ENCODE assay signal across 1 cellular context in the genomic region with DNA sequence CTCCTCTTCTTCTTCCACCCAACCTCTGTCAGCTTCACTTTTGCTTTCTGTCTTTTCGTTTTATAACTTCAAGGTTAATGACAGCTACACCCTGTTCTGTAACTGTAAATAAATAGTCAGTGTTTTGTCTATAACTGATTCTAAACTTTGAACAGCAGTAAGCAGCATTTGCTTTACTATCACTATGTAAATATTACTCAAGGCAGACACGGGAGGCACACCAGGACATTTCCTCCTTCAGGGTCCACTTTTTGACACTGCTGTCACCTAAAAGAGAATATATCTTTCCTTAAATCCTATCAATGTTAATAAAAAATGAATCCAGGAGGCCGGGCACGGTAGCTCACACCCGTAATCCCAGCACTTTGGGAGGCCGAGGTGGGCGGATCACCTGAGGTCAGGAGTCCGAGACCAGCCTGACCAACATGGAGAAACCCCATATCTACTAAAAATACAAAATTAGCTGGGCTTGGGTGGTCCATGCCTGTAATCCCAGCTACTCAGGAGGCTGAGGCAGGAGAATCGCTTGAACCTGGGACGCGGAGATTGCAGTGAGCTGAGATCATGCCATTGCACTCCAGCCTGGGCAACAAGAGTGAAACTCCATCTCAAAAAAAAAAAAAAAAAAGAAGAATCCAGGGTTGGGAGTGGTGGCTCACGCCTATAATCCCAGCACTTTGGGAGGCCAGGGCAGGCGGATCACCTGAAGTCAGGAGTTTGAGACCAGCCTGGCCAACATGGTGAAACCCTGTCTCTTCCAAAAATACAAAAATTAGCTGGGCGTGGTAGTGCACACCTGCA.
TF ChIP-seq lines count a peak whose summit lies in the region.

No MANE protein-coding gene starts in this region.

TF ChIP-seq in HepG2, 621 proteins besides CTCF, POLR2A, EP300 and RAD21 (continued from another document and continues in another):
- TF ChIP-seq, protein P1, sequence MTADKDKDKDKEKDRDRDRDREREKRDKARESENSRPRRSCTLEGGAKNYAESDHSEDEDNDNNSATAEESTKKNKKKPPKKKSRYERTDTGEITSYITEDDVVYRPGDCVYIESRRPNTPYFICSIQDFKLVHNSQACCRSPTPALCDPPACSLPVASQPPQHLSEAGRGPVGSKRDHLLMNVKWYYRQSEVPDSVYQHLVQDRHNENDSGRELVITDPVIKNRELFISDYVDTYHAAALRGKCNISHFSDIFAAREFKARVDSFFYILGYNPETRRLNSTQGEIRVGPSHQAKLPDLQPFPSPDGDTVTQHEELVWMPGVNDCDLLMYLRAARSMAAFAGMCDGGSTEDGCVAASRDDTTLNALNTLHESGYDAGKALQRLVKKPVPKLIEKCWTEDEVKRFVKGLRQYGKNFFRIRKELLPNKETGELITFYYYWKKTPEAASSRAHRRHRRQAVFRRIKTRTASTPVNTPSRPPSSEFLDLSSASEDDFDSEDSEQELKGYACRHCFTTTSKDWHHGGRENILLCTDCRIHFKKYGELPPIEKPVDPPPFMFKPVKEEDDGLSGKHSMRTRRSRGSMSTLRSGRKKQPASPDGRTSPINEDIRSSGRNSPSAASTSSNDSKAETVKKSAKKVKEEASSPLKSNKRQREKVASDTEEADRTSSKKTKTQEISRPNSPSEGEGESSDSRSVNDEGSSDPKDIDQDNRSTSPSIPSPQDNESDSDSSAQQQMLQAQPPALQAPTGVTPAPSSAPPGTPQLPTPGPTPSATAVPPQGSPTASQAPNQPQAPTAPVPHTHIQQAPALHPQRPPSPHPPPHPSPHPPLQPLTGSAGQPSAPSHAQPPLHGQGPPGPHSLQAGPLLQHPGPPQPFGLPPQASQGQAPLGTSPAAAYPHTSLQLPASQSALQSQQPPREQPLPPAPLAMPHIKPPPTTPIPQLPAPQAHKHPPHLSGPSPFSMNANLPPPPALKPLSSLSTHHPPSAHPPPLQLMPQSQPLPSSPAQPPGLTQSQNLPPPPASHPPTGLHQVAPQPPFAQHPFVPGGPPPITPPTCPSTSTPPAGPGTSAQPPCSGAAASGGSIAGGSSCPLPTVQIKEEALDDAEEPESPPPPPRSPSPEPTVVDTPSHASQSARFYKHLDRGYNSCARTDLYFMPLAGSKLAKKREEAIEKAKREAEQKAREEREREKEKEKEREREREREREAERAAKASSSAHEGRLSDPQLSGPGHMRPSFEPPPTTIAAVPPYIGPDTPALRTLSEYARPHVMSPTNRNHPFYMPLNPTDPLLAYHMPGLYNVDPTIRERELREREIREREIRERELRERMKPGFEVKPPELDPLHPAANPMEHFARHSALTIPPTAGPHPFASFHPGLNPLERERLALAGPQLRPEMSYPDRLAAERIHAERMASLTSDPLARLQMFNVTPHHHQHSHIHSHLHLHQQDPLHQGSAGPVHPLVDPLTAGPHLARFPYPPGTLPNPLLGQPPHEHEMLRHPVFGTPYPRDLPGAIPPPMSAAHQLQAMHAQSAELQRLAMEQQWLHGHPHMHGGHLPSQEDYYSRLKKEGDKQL (CRISPR knock-in tag; IDR thresholded peaks at IDR 0.05; ENCODE audit: low read depth): peak; percentile 70; the same call in 1 of the 2 replicates
- peak; percentile 97 for TF ChIP-seq NCOA2 (CRISPR knock-in tag; IDR thresholded peaks at IDR 0.05)
- 0 out of 2 replicates have a peak, but pooled peaks have one; percentile 17 for TF ChIP-seq ZNF770 (CRISPR knock-in tag; IDR thresholded peaks at IDR 0.05)
- peak; percentile 87 for TF ChIP-seq BCL6 (CRISPR knock-in tag; IDR thresholded peaks at IDR 0.05)
- peak; percentile 91 for TF ChIP-seq RARA (CRISPR knock-in tag; IDR thresholded peaks at IDR 0.05)
- peak; percentile 80 for TF ChIP-seq GFI1 (CRISPR knock-in tag; IDR thresholded peaks at IDR 0.05; ENCODE audit: borderline replicate concordance)
- peak; percentile 94 for TF ChIP-seq ZNF614 (CRISPR knock-in tag; IDR thresholded peaks at IDR 0.05; ENCODE audit: borderline replicate concordance)
- peak; percentile 80 for TF ChIP-seq TCF7 (IDR thresholded peaks at IDR 0.05; ENCODE audit: low read depth)
- TF ChIP-seq NFIC (IDR thresholded peaks at IDR 0.05; ENCODE audit: low read length): peak; percentile 93
- TF ChIP-seq ZNF619 (CRISPR knock-in tag; IDR thresholded peaks at IDR 0.05): peak; percentile 52; the same call in 1 of the 2 replicates
- TF ChIP-seq, protein P2, sequence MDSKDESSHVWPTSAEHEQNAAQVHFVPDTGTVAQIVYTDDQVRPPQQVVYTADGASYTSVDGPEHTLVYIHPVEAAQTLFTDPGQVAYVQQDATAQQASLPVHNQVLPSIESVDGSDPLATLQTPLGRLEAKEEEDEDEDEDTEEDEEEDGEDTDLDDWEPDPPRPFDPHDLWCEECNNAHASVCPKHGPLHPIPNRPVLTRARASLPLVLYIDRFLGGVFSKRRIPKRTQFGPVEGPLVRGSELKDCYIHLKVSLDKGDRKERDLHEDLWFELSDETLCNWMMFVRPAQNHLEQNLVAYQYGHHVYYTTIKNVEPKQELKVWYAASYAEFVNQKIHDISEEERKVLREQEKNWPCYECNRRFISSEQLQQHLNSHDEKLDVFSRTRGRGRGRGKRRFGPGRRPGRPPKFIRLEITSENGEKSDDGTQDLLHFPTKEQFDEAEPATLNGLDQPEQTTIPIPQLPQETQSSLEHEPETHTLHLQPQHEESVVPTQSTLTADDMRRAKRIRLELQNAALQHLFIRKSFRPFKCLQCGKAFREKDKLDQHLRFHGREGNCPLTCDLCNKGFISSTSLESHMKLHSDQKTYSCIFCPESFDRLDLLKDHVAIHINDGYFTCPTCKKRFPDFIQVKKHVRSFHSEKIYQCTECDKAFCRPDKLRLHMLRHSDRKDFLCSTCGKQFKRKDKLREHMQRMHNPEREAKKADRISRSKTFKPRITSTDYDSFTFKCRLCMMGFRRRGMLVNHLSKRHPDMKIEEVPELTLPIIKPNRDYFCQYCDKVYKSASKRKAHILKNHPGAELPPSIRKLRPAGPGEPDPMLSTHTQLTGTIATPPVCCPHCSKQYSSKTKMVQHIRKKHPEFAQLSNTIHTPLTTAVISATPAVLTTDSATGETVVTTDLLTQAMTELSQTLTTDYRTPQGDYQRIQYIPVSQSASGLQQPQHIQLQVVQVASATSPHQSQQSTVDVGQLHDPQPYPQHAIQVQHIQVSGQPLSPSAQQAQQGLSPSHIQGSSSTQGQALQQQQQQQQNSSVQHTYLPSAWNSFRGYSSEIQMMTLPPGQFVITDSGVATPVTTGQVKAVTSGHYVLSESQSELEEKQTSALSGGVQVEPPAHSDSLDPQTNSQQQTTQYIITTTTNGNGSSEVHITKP (CRISPR knock-in tag; IDR thresholded peaks at IDR 0.05; ENCODE audit: low read depth): 0 out of 2 replicates have a peak, but pooled peaks have one; percentile 19
- TF ChIP-seq ZFAT (CRISPR knock-in tag; conservative IDR thresholded peaks at IDR 0.05): 0 out of 2 replicates have a peak, but pooled peaks have one; percentile 63
- TF ChIP-seq, protein P3, sequence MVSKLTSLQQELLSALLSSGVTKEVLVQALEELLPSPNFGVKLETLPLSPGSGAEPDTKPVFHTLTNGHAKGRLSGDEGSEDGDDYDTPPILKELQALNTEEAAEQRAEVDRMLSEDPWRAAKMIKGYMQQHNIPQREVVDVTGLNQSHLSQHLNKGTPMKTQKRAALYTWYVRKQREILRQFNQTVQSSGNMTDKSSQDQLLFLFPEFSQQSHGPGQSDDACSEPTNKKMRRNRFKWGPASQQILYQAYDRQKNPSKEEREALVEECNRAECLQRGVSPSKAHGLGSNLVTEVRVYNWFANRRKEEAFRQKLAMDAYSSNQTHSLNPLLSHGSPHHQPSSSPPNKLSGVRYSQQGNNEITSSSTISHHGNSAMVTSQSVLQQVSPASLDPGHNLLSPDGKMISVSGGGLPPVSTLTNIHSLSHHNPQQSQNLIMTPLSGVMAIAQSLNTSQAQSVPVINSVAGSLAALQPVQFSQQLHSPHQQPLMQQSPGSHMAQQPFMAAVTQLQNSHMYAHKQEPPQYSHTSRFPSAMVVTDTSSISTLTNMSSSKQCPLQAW (CRISPR knock-in tag; IDR thresholded peaks at IDR 0.05): 0 out of 2 replicates have a peak, but pooled peaks have one; percentile 61
- TF ChIP-seq HNF4G (IDR thresholded peaks at IDR 0.05; ENCODE audit: borderline replicate concordance, low read depth, low read length): peak; percentile 87
- peak; percentile 75; the same call in 1 of the 2 replicates for TF ChIP-seq HNF4G (CRISPR knock-in tag; IDR thresholded peaks at IDR 0.05; ENCODE audit: borderline replicate concordance, low read depth)
- TF ChIP-seq SAP130 (CRISPR knock-in tag; IDR thresholded peaks at IDR 0.05; ENCODE audit: low read depth): peak; percentile 93
- TF ChIP-seq, protein P4, sequence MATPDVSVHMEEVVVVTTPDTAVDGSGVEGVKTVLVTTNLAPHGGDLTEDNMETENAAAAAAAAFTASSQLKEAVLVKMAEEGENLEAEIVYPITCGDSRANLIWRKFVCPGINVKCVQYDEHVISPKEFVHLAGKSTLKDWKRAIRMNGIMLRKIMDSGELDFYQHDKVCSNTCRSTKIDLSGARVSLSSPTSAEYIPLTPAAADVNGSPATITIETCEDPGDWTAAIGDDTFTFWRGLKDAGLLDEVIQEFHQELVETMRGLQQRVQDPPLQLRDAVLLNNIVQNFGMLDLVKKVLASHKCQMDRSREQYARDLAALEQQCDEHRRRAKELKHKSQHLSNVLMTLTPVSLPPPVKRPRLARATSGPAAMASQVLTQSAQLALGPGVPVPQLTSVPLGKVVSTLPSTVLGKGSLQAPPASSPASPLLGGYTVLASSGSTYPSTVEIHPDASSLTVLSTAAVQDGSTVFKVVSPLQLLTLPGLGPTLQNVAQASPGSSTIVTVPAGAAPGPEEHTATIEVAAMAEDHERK (CRISPR knock-in tag; IDR thresholded peaks at IDR 0.05; ENCODE audit: low read depth): peak; percentile 25; the same call in 1 of the 2 replicates
- peak; percentile 91; the same call in 1 of the 2 replicates for TF ChIP-seq GATA4 (IDR thresholded peaks at IDR 0.05; ENCODE audit: borderline replicate concordance, low read depth)
- peak; percentile 49; the same call in 1 of the 2 replicates for TF ChIP-seq TFAP4 (IDR thresholded peaks at IDR 0.05; ENCODE audit: borderline replicate concordance, low read depth)
- 0 out of 2 replicates have a peak, but pooled peaks have one; percentile 54 for TF ChIP-seq ISX (CRISPR knock-in tag; conservative IDR thresholded peaks at IDR 0.05)
- peak in 1 of 2 experiments; percentile 72; a peak in 1 of 4 replicates for TF ChIP-seq ATF4 (CRISPR knock-in tag; IDR thresholded peaks at IDR 0.05)
- TF ChIP-seq PHF21A (CRISPR knock-in tag; IDR thresholded peaks at IDR 0.05): peak; percentile 83
- TF ChIP-seq MED13 (CRISPR knock-in tag; IDR thresholded peaks at IDR 0.05): 0 out of 2 replicates have a peak, but pooled peaks have one; percentile 48
- TF ChIP-seq, protein P5, sequence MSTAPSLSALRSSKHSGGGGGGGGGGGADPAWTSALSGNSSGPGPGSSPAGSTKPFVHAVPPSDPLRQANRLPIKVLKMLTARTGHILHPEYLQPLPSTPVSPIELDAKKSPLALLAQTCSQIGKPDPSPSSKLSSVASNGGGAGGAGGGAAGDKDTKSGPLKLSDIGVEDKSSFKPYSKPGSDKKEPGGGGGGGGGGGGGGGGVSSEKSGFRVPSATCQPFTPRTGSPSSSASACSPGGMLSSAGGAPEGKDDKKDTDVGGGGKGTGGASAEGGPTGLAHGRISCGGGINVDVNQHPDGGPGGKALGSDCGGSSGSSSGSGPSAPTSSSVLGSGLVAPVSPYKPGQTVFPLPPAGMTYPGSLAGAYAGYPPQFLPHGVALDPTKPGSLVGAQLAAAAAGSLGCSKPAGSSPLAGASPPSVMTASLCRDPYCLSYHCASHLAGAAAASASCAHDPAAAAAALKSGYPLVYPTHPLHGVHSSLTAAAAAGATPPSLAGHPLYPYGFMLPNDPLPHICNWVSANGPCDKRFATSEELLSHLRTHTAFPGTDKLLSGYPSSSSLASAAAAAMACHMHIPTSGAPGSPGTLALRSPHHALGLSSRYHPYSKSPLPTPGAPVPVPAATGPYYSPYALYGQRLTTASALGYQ (CRISPR knock-in tag; IDR thresholded peaks at IDR 0.05): peak; percentile 91
